In the genomic region with DNA sequence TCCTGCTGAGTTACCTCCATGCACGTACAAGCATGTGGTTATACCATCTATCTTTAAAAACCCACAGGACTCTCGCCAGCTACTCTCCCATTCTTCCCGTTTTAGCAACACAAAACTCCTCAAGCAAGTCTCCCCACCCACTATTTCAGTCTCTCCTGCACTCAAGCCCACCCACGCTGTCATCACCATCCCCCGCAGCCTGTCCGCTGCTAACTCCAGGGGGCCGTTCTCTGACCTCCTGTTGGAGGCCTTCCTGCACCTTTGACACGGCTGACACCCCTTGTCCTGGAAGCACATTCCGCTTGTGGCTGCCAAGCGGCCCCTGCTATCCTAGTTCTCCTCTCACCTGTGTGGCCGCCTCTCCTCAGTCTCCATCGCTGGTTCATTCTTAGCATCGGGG, we compare ENCODE assay signal across 1 cellular context.
TF ChIP-seq lines count a peak whose summit lies in the region.

No MANE protein-coding gene starts in this region.

TF ChIP-seq in GM23338, 12 proteins besides CTCF, POLR2A, EP300 and RAD21 (continued from another document):
- TF ChIP-seq ZNF114 (CRISPR knock-in tag; IDR thresholded peaks at IDR 0.05), result no peak
- no peak for TF ChIP-seq POLR2AphosphoS5 (IDR thresholded peaks at IDR 0.05; ENCODE audit: low read depth)
